In genomic region chr19:1150333-1151036, GRCh38 we compare ENCODE assay signal across 15 cellular contexts. TPM values are rescaled to one million over a fixed set of nuclear protein-coding genes. Genes with fewer than 3 reads are reported as not detected.
DNase-seq lines count a peak whose midpoint lies in the region; ATAC-seq and TF ChIP-seq lines count a peak whose summit lies in the region.
"Had no signal": no experiment of that assay in that cellular context is flagged by ENCODE, and none has a peak within 500 bp of the region (broad histone marks: within the 10 kb centered on the region; RNA-seq: fewer than 3 reads in every experiment).

No MANE protein-coding gene starts in this region.

- no peak for TF ChIP-seq EP300 in esophagus muscularis mucosa (IDR thresholded peaks at IDR 0.05)

- peak overlapping the region in 4 of 5 donors; percentile 66 to 97 (median 75) for H3K27ac ChIP-seq in adrenal gland
- peak overlapping the region in 3 of 4 donors; percentile 7 to 50 (median 27) for H3K27ac ChIP-seq in esophagus muscularis mucosa (replicated peaks in 1 of 4)
- peak overlapping the region; percentile 80 for H3K27ac ChIP-seq in psoas muscle
- peak overlapping the region; percentile 80 for H3K27ac ChIP-seq in upper lobe of right lung
- H3K27ac ChIP-seq: BLaER1, SJCRH30 had no signal

- ATAC-seq in psoas muscle (no peak), upper lobe of right lung (no peak), HG02763 (IDR thresholded peaks at IDR 0.05; ENCODE audit: unreplicated experiment) (no peak)

- H3K4me3 ChIP-seq in adrenal gland (no peak overlapping the region), esophagus muscularis mucosa (no peak overlapping the region), psoas muscle (no peak overlapping the region), upper lobe of right lung (no peak overlapping the region)
- H3K4me3 ChIP-seq: BLaER1, HAP-1, SJCRH30 had no signal

- intact Hi-C loops in adrenal gland (cut with DNase I) (no loop called here), esophagus muscularis mucosa (cut with DNase I) (no loop called here), psoas muscle (cut with DNase I) (no loop called here), upper lobe of right lung (cut with DNase I) (no loop called here), posterior cingulate gyrus (cut with DNase I) (no loop called here)

- H3K36me3 ChIP-seq in adrenal gland (replicated peaks in 1 of 2), result peaks cover 0 to 68% of the 10 kb centered on the region in 2 donors
- H3K36me3 ChIP-seq in esophagus muscularis mucosa, result peaks cover 0 to 80% (median 64%) of the 10 kb centered on the region in 4 donors
- peaks cover 0 to 36% of the 10 kb centered on the region in 2 donors for H3K36me3 ChIP-seq in psoas muscle (ENCODE audit: insufficient read depth in 1 of 2, low read depth in 1 of 2)
- peaks cover 56% of the 10 kb centered on the region for H3K36me3 ChIP-seq in upper lobe of right lung

- TF ChIP-seq CTCF in adrenal gland (IDR thresholded peaks at IDR 0.05) (no peak), esophagus muscularis mucosa (IDR thresholded peaks at IDR 0.05) (no peak), psoas muscle (IDR thresholded peaks at IDR 0.05) (no peak), upper lobe of right lung (IDR thresholded peaks at IDR 0.05) (no peak)

- no peaks in the 10 kb centered on the region for H3K27me3 ChIP-seq in adrenal gland
- no peaks in the 10 kb centered on the region for H3K27me3 ChIP-seq in esophagus muscularis mucosa
- H3K27me3 ChIP-seq in psoas muscle (ENCODE audit: insufficient read depth in 3 of 3, low read length in 2 of 3), result no peaks in the 10 kb centered on the region
- no peaks in the 10 kb centered on the region for H3K27me3 ChIP-seq in upper lobe of right lung
- H3K27me3 ChIP-seq: BLaER1, SJCRH30 had no signal

- H3K9me3 ChIP-seq in adrenal gland (replicated peaks in 1 of 3) (no peaks in the 10 kb centered on the region), esophagus muscularis mucosa (no peaks in the 10 kb centered on the region), psoas muscle (no peaks in the 10 kb centered on the region), upper lobe of right lung (no peaks in the 10 kb centered on the region)
- H3K9me3 ChIP-seq: BLaER1, HAP-1, SJCRH30 had no signal

- TF ChIP-seq POLR2A in adrenal gland (IDR thresholded peaks at IDR 0.05) (no peak), esophagus muscularis mucosa (IDR thresholded peaks at IDR 0.05; ENCODE audit: low read depth) (no peak)

- WGBS in adrenal gland, 4 donors, result 85 to 91% (median 89%) methylated on average over 9 to 33 of the region's 33 CpGs; no CpG with 5 or more reads in 1 of the 4 donors
- WGBS in esophagus muscularis mucosa, result 91% methylated on average over 18 of the region's 33 CpGs
- 90 to 96% (median 92%) methylated on average over 29 to 33 of the region's 33 CpGs for WGBS in psoas muscle, 3 donors

- H3K4me1 ChIP-seq in adrenal gland (replicated peaks in 1 of 2) (peaks cover 30 to 46% of the 10 kb centered on the region in 2 donors), esophagus muscularis mucosa (peaks cover 48 to 58% (median 52%) of the 10 kb centered on the region in 4 donors), psoas muscle (peaks cover 23% of the 10 kb centered on the region), upper lobe of right lung (peaks cover 42% of the 10 kb centered on the region)
- H3K4me1 ChIP-seq: BLaER1, HAP-1, SJCRH30 had no signal

- DNase-seq in adrenal gland (no peak), esophagus muscularis mucosa (ENCODE audit: extremely low spot score) (no peak), psoas muscle (peak in 1 of 2 donors; percentile 53), upper lobe of right lung (no peak), posterior cingulate gyrus (no peak), NCI-H526 (lab: John Stamatoyannopoulos, UW) (no peak)
- DNase-seq: EL, NCI-H1417, NCI-H2029, NCI-H2171 treated with DMSO at 0.1 percent for 48 hours, NCI-H510A, SJCRH30 had no signal

RNA-seq across cellular contexts. Expression of gene SBNO2, which starts 23.6 kb away (rescaled TPM):
- total RNA-seq in adrenal gland, result 100 to 1,000 TPM in 3 of 8 donors, 10 to 100 TPM in 5; 33.0 to 176 (median 77.2) TPM
- polyA plus RNA-seq in adrenal gland, result 100 to 1,000 TPM in 1 of 3 donors, 10 to 100 TPM in 2; 13.6 to 118 (median 84.2) TPM
- 100 to 1,000 TPM in 1 of 4 donors, 10 to 100 TPM in 3; 16.2 to 141 (median 30.5) TPM for total RNA-seq in esophagus muscularis mucosa
- 100 to 1,000 TPM in 1 of 4 donors, 10 to 100 TPM in 3; 20.9 to 138 (median 76.9) TPM for total RNA-seq in psoas muscle
- 10 to 100 TPM; 18.5 to 47.2 (median 20.2) TPM for polyA plus RNA-seq in psoas muscle
- 125 TPM for total RNA-seq in upper lobe of right lung

RNA-seq across cellular contexts. Expression of gene GPX4, which starts 46.7 kb away (rescaled TPM):
- 1,000 to 10,000 TPM in 1 of 8 donors, 100 to 1,000 TPM in 7; 385 to 1,424 (median 704) TPM for total RNA-seq in adrenal gland
- polyA plus RNA-seq in adrenal gland, result 1,000 to 10,000 TPM in 2 of 3 donors, 100 to 1,000 TPM in 1; 420 to 1,267 (median 1,035) TPM
- 100 to 1,000 TPM; 338 to 386 (median 375) TPM for total RNA-seq in esophagus muscularis mucosa
- total RNA-seq in psoas muscle, result 100 to 1,000 TPM; 279 to 560 (median 304) TPM
- polyA plus RNA-seq in psoas muscle, result 100 to 1,000 TPM; 490 to 762 (median 618) TPM
- total RNA-seq in upper lobe of right lung, result 387 TPM

RNA-seq across cellular contexts. Expression of gene STK11, which starts 55.1 kb away (rescaled TPM):
- total RNA-seq in adrenal gland (100 to 1,000 TPM in 3 of 8 donors, 10 to 100 TPM in 5; 53.5 to 117 (median 93.7) TPM), esophagus muscularis mucosa (10 to 100 TPM; 52.2 to 95.7 (median 73.2) TPM), psoas muscle (10 to 100 TPM; 83.5 to 95.0 (median 88.3) TPM), upper lobe of right lung (51.8 TPM)
- polyA plus RNA-seq in adrenal gland (100 to 1,000 TPM in 1 of 3 donors, 10 to 100 TPM in 2; 37.8 to 148 (median 94.5) TPM), psoas muscle (100 to 1,000 TPM in 1 of 3 donors, 10 to 100 TPM in 2; 64.9 to 133 (median 83.4) TPM)

RNA-seq across cellular contexts. Expression of gene POLR2E, which starts 55.3 kb away (rescaled TPM):
- total RNA-seq in adrenal gland (100 to 1,000 TPM in 7 of 8 donors, 10 to 100 TPM in 1; 94.0 to 231 (median 171) TPM), esophagus muscularis mucosa (100 to 1,000 TPM in 3 of 4 donors, 10 to 100 TPM in 1; 96.8 to 198 (median 135) TPM), psoas muscle (100 to 1,000 TPM; 133 to 147 (median 143) TPM), upper lobe of right lung (155 TPM)
- polyA plus RNA-seq in adrenal gland (100 to 1,000 TPM in 2 of 3 donors, 10 to 100 TPM in 1; 74.7 to 132 (median 109) TPM), psoas muscle (100 to 1,000 TPM; 170 to 243 (median 217) TPM)

Comparison
In these comparisons a context has a peak if more than half of its experiments do, and no peak if none do; other contexts are left out.
1. H3K27ac ChIP-seq: peak in every context shown above with its lines; median percentile 80 in psoas muscle; 80 in upper lobe of right lung; 75 in adrenal gland; 27 in esophagus muscularis mucosa.